In the genomic region with DNA sequence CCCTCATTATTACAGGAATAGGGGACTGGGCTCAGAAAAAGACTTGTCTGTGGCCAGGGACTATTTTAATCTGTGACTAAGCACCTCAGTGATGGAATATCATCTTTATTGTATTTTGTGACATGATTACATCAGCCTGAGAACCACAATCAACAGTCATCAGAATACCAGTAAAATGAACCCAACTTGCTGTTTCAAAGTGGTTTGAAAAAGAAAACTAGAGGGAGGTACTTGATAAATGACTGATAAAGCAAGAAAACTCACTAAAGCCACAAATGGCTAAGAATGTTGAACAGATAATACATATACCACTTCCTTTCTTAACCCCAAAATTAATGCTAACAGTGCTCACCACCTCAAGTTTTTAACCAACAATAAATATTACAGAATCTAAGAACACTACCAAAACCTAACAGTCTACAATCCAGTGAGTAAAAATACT, we compare ENCODE assay signal across 8 cellular contexts.
DNase-seq lines count a peak whose midpoint lies in the region; ATAC-seq lines count a peak whose summit lies in the region.

No MANE protein-coding gene starts in this region.

- no peaks in the 10 kb centered on the region for H3K27me3 Mint-ChIP-seq in activated naive CD4-positive, alpha-beta T cell treated with anti-CD3 and anti-CD28 coated beads, Interleukin-2, amount 50 U/mL, for 24 hours
- H3K27me3 Mint-ChIP-seq in activated T-helper 17 cell treated with anti-CD3 and anti-CD28 coated beads, Interleukin-2, amount 50 U/mL, for 72 hours = no peaks in the 10 kb centered on the region

- DNase-seq in activated naive CD4-positive, alpha-beta T cell (lab: John Stamatoyannopoulos, UW) = no peak
- DNase-seq in MG63 = no peak
- no peak for DNase-seq in ACHN
- no peak for DNase-seq in NCI-H128 (lab: John Stamatoyannopoulos, UW; ENCODE audit: unreplicated experiment)

- peaks cover 57% of the 10 kb centered on the region for H3K4me1 ChIP-seq in skeletal muscle satellite cell (ENCODE audit: control insufficient read depth, insufficient read depth, low read length)

- peaks cover 13% of the 10 kb centered on the region for H3K36me3 Mint-ChIP-seq in activated naive CD4-positive, alpha-beta T cell treated with anti-CD3 and anti-CD28 coated beads, Interleukin-2, amount 50 U/mL, for 24 hours
- H3K36me3 Mint-ChIP-seq in activated T-helper 17 cell treated with anti-CD3 and anti-CD28 coated beads, Interleukin-2, amount 50 U/mL, for 72 hours (ENCODE audit: low read depth) = no peaks in the 10 kb centered on the region

- peak overlapping the region; percentile 76 for H3K27ac Mint-ChIP-seq in activated naive CD4-positive, alpha-beta T cell treated with anti-CD3 and anti-CD28 coated beads, Interleukin-2, amount 50 U/mL, for 24 hours
- peak overlapping the region; percentile 45 for H3K27ac Mint-ChIP-seq in activated T-helper 17 cell treated with anti-CD3 and anti-CD28 coated beads, Interleukin-2, amount 50 U/mL, for 72 hours

- H3K4me2 ChIP-seq in skeletal muscle satellite cell (ENCODE audit: low read length) = peak overlapping the region; percentile 27

- in situ Hi-C loops in ACHN (cut with HindIII; ENCODE audit: low pct_ligation_motif_present, low pct_unique_long_range_greater_than_20kb, low sequenced_read_pairs) = no loop called here

- H3K27me3 ChIP-seq in skeletal muscle satellite cell (ENCODE audit: control insufficient read depth, insufficient read depth, low read length) (no peaks in the 10 kb centered on the region), MG63 (no peaks in the 10 kb centered on the region)

- ATAC-seq in HG03342 (IDR thresholded peaks at IDR 0.05; ENCODE audit: unreplicated experiment) = peak; percentile 59
- peak; percentile 91 for ATAC-seq in activated T-helper 17 cell treated with anti-CD3 and anti-CD28 coated beads, Interleukin-2, amount 50 U/mL, for 72 hours (replicated peaks)

- H3K4me3 ChIP-seq in skeletal muscle satellite cell (ENCODE audit: low read length) (no peak overlapping the region), MG63 (no peak overlapping the region)

- H3K4me3 Mint-ChIP-seq in activated naive CD4-positive, alpha-beta T cell treated with anti-CD3 and anti-CD28 coated beads, Interleukin-2, amount 50 U/mL, for 24 hours = no peak overlapping the region
- H3K4me3 Mint-ChIP-seq in activated T-helper 17 cell treated with anti-CD3 and anti-CD28 coated beads, Interleukin-2, amount 50 U/mL, for 72 hours = peak overlapping the region; percentile 55

- no peaks in the 10 kb centered on the region for H3K9me3 ChIP-seq in skeletal muscle satellite cell (replicated peaks; ENCODE audit: low read length)
- no peaks in the 10 kb centered on the region for H3K9me3 ChIP-seq in MG63

- peaks cover 30% of the 10 kb centered on the region for H3K4me1 Mint-ChIP-seq in activated naive CD4-positive, alpha-beta T cell treated with anti-CD3 and anti-CD28 coated beads, Interleukin-2, amount 50 U/mL, for 24 hours
- H3K4me1 Mint-ChIP-seq in activated T-helper 17 cell treated with anti-CD3 and anti-CD28 coated beads, Interleukin-2, amount 50 U/mL, for 72 hours = peaks cover 28% of the 10 kb centered on the region

- no peaks in the 10 kb centered on the region for H3K9me3 Mint-ChIP-seq in activated naive CD4-positive, alpha-beta T cell treated with anti-CD3 and anti-CD28 coated beads, Interleukin-2, amount 50 U/mL, for 24 hours
- H3K9me3 Mint-ChIP-seq in activated T-helper 17 cell treated with anti-CD3 and anti-CD28 coated beads, Interleukin-2, amount 50 U/mL, for 72 hours = peaks cover 3% of the 10 kb centered on the region

- peak overlapping the region; percentile 58 for H3K9ac ChIP-seq in skeletal muscle satellite cell (ENCODE audit: low read depth, low read length)

- no peaks in the 10 kb centered on the region for H3K36me3 ChIP-seq in skeletal muscle satellite cell (ENCODE audit: insufficient read depth, low read length)
- no peaks in the 10 kb centered on the region; the same call in 1 of the 2 replicates for H3K36me3 ChIP-seq in MG63
